ENCODE assay signal across 7 cellular contexts in genomic region chr1:27568247-27569087, GRCh38. TPM values are rescaled to one million over a fixed set of nuclear protein-coding genes. Genes with fewer than 3 reads are reported as not detected.
DNase-seq lines count a peak whose midpoint lies in the region; ATAC-seq and TF ChIP-seq lines count a peak whose summit lies in the region.

No MANE protein-coding gene starts in this region.

- peak; percentile 93 for DNase-seq in NCI-H2029 (lab: John Stamatoyannopoulos, UW)
- peak; percentile 77 to 85 (median 82) for DNase-seq in activated CD4-positive, CD25-positive, alpha-beta regulatory T cell (lab: John Stamatoyannopoulos, UW)
- peak; percentile 92 for DNase-seq in central memory CD4-positive, alpha-beta T cell
- DNase-seq in kidney epithelial cell (ENCODE audit: low read depth), result peak; percentile 63
- peak; percentile 64 to 96 (median 83) for DNase-seq in stimulated activated CD4-positive, alpha-beta T cell treated with anti-CD3 and anti-CD28 coated beads, Interleukin-1b, Interleukin-23, amount 100 ng/mL, for 24 hours (ENCODE audit: low read depth in 4 of 4, low spot score in 1 of 4)

- H3K27me3 ChIP-seq in kidney epithelial cell (ENCODE audit: control insufficient read depth, insufficient read depth, low read length), result no peaks in the 10 kb centered on the region

- ATAC-seq in GM18498 (IDR thresholded peaks at IDR 0.05; ENCODE audit: unreplicated experiment) (peak; percentile 92), HG02852 (IDR thresholded peaks at IDR 0.05; ENCODE audit: unreplicated experiment) (peak; percentile 86)

- no peaks in the 10 kb centered on the region for H3K36me3 ChIP-seq in kidney epithelial cell (ENCODE audit: control insufficient read depth, insufficient read depth, low read length)

- peak overlapping the region; percentile 5 for H3K4me3 ChIP-seq in kidney epithelial cell (ENCODE audit: low read depth, low read length)

- TF ChIP-seq CTCF in kidney epithelial cell (IDR thresholded peaks at IDR 0.05; ENCODE audit: insufficient read depth, low read length, poor library complexity, severe bottlenecking), result peak; percentile 47

RNA-seq across cellular contexts. Expression of gene AHDC1, which starts 35.5 kb away (rescaled TPM):
- total RNA-seq in kidney epithelial cell, result 18.0 and 30.8 TPM in 2 replicates

Comparison
In these comparisons a context has a peak if more than half of its experiments do, and no peak if none do; other contexts are left out.
1. Peak in every context shown above with its lines: DNase-seq, ATAC-seq and H3K4me3 ChIP-seq.